In the genomic region with DNA sequence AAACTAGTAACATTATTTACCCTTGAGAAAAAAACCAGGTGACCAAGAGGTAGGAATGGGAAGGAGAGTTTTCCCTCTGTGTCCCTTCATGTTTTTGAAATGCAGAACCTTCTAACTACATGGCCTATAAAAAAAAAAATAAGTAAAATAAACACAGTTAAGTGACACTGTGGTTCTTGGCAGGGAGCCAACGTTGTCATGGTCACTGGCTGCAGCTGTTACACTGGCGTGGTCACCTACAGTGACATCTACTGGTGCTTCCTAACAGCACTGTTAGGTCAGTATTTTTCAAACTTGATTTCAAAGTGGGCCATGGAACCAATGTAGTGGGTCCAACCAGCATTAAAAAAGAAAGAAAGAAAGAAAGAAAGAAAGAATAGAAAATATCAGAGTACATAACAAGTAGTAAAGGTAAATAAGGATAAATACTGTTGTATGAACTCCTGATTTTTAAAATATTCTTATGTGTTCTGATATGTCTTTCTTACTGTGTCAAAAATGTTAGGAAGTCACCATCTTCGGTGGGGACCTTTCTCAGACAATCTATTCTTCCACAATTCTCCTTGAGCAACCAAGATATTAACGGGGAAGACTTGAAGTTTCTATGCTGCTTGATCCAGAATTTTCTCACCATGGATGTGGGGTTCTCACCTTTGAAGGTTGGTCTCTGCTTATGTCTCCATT, we compare ENCODE assay signal across 9 cellular contexts. TPM values are rescaled to one million over a fixed set of nuclear protein-coding genes. Genes with fewer than 3 reads are reported as not detected.
DNase-seq lines count a peak whose midpoint lies in the region; ATAC-seq and TF ChIP-seq lines count a peak whose summit lies in the region.
"Had no signal": no experiment of that assay in that cellular context is flagged by ENCODE, and none has a peak within 500 bp of the region (broad histone marks: within the 10 kb centered on the region; RNA-seq: fewer than 3 reads in every experiment).

No MANE protein-coding gene starts in this region.

- H3K9me3 ChIP-seq in HCT116 (ENCODE audit: control insufficient read depth in 1 of 2, insufficient read depth in 1 of 2, low read depth in 1 of 2, low read length in 2 of 2) (no peaks in the 10 kb centered on the region), MG63 (no peaks in the 10 kb centered on the region), testis (no peaks in the 10 kb centered on the region)

- RAD21 ChIA-PET in HCT116 (lab: Charles Lee; ENCODE audit: low non-redundant PET in 1 of 2, low total read pairs in 2 of 2, uncharacterized antibody in 2 of 2, unreplicated experiment in 2 of 2), result no interaction called here

- peak; percentile 87 for ATAC-seq in HCT116

- no peak overlapping the region for H3K4me2 ChIP-seq in HCT116 (ENCODE audit: low read length)

- no peaks in the 10 kb centered on the region for H3K36me3 Mint-ChIP-seq in activated T-helper 2 cell treated with anti-CD3 and anti-CD28 coated beads, Interferon-gamma antibody, Interleukin-2, Interleukin-4, amounts not matched to agents 10 μg/mL and 5 μg/mL and 100 μg/mL, durations not matched to agents 14 hours and 24 hours and 36 hours (ENCODE audit: low read depth)

- intact Hi-C loops in HCT116 (cut with micrococcal nuclease), result loop anchor here (5.0 kb wide), 1 partner anchor 827 kb away; no protein-coding TSS in a partner anchor
- intact Hi-C loops in activated T-helper 2 cell treated with anti-CD3 and anti-CD28 coated beads, Interferon-gamma antibody, Interleukin-2, Interleukin-4, amounts not matched to agents 10 μg/mL and 5 μg/mL and 100 μg/mL, durations not matched to agents 14 hours and 24 hours and 36 hours (cut with micrococcal nuclease), result no loop called here
- intact Hi-C loops in testis (cut with DNase I; ENCODE audit: low total_unique reads), result no loop called here

- CTCF ChIA-PET in HCT116 (lab: Charles Lee) (interaction anchor here (1.3 kb wide), 1 partner anchor 30 kb away, joined by 3 read pairs; no protein-coding TSS in a partner anchor), RWPE1 (lab: Yijun Ruan, JAX) (interaction anchor here (0.6 to 0.9 kb wide), 8 partner anchors 20 to 915 kb away, joined by 3 to 5 read pairs (median 4); no protein-coding TSS in a partner anchor)

- H3K27ac Mint-ChIP-seq in activated T-helper 2 cell treated with anti-CD3 and anti-CD28 coated beads, Interferon-gamma antibody, Interleukin-2, Interleukin-4, amounts not matched to agents 10 μg/mL and 5 μg/mL and 100 μg/mL, durations not matched to agents 14 hours and 24 hours and 36 hours, result no peak overlapping the region
- H3K27ac Mint-ChIP-seq: stimulated activated naive CD8-positive, alpha-beta T cell treated with anti-CD3 and anti-CD28 coated beads, Interleukin-15, Interleukin-2, amounts not matched to agents 100 ng/mL and 50 ng/mL, for 24 hours had no signal

- H3K9me2 ChIP-seq in HCT116 (ENCODE audit: insufficient read depth), result no peaks in the 10 kb centered on the region

- no peak overlapping the region for H3K4me3 Mint-ChIP-seq in activated T-helper 2 cell treated with anti-CD3 and anti-CD28 coated beads, Interferon-gamma antibody, Interleukin-2, Interleukin-4, amounts not matched to agents 10 μg/mL and 5 μg/mL and 100 μg/mL, durations not matched to agents 14 hours and 24 hours and 36 hours (ENCODE audit: low read depth)
- H3K4me3 Mint-ChIP-seq: stimulated activated naive CD8-positive, alpha-beta T cell treated with anti-CD3 and anti-CD28 coated beads, Interleukin-15, Interleukin-2, amounts not matched to agents 100 ng/mL and 50 ng/mL, for 24 hours had no signal

- H3K27me3 Mint-ChIP-seq in activated T-helper 2 cell treated with anti-CD3 and anti-CD28 coated beads, Interferon-gamma antibody, Interleukin-2, Interleukin-4, amounts not matched to agents 10 μg/mL and 5 μg/mL and 100 μg/mL, durations not matched to agents 14 hours and 24 hours and 36 hours (ENCODE audit: low read depth), result peaks cover 18% of the 10 kb centered on the region

- H3K79me2 ChIP-seq in HCT116 (ENCODE audit: insufficient read depth, low read length), result no peaks in the 10 kb centered on the region

- DNase-seq in GM04504 (ENCODE audit: low read depth) (peak; percentile 85), HCT116 (ENCODE audit: low read depth, low spot score) (peak; percentile 84), MG63 (peak; percentile 96), RWPE1 (ENCODE audit: low spot score) (peak; percentile 92), foreskin fibroblast (peak; percentile 92 to 97), occipital lobe (lab: John Stamatoyannopoulos, UW) (peak; percentile 50), testis (peak; percentile 97)
- peak; percentile 48 for DNase-seq in activated T-helper 2 cell treated with anti-CD3 and anti-CD28 coated beads, Interferon-gamma antibody, Interleukin-2, Interleukin-4, amounts not matched to agents 10 μg/mL and 5 μg/mL and 100 μg/mL, durations not matched to agents 14 hours and 24 hours and 36 hours (ENCODE audit: low spot score)

- H3K4me3 ChIP-seq in HCT116 (replicated peaks in 1 of 2; ENCODE audit: low read depth in 1 of 2, low read length in 2 of 2) (no peak overlapping the region), MG63 (no peak overlapping the region), foreskin fibroblast (ENCODE audit: low read depth in 1 of 2, low read length in 2 of 2) (no peak overlapping the region), testis (no peak overlapping the region)

- H3K9ac ChIP-seq in HCT116 (ENCODE audit: low read length), result no peak overlapping the region

- H3K27ac ChIP-seq in HCT116 (ENCODE audit: low read depth, low read length) (no peak overlapping the region), RWPE1 (no peak overlapping the region), testis (no peak overlapping the region)

- H3K36me3 ChIP-seq in HCT116 (ENCODE audit: control insufficient read depth in 1 of 2, insufficient read depth in 2 of 2, low read length in 2 of 2) (no peaks in the 10 kb centered on the region), MG63 (no peaks in the 10 kb centered on the region), testis (ENCODE audit: low read depth, missing control alignments) (no peaks in the 10 kb centered on the region)

- POLR2A ChIA-PET in HCT116 (lab: Charles Lee), result no interaction called here
- POLR2A ChIA-PET in RWPE1 (lab: Yijun Ruan, JAX; ENCODE audit: low non-redundant PET), result no interaction called here

- 0 out of 4 replicates have a peak, but pooled peaks cover 0 to 4% of the 10 kb centered on the region in 2 experiments for H3K4me1 ChIP-seq in HCT116 (ENCODE audit: control insufficient read depth in 1 of 2, insufficient read depth in 2 of 2, low read length in 2 of 2)
- no peaks in the 10 kb centered on the region for H3K4me1 ChIP-seq in testis

- peak; percentile 47 to 82 (median 82); a peak in 4 of 6 replicates for TF ChIP-seq CTCF in HCT116 (IDR thresholded peaks at IDR 0.05 in 2 of 3, conservative IDR thresholded peaks at IDR 0.05 in 1 of 3; ENCODE audit: borderline replicate concordance in 1 of 3, insufficient read depth in 1 of 3, low read depth in 2 of 3, low read length in 2 of 3)
- peak; percentile 97 for TF ChIP-seq CTCF in RWPE1 (conservative IDR thresholded peaks at IDR 0.05; ENCODE audit: low read depth)
- TF ChIP-seq CTCF in foreskin fibroblast (IDR thresholded peaks at IDR 0.05; ENCODE audit: low read depth, low read length), result peak; percentile 76
- TF ChIP-seq CTCF in testis (IDR thresholded peaks at IDR 0.05), result peak; percentile 50 to 75 (median 61)

- TF ChIP-seq RAD21 in HCT116 (IDR thresholded peaks at IDR 0.05; ENCODE audit: low read depth), result peak; percentile 76

- H3K4me1 Mint-ChIP-seq in activated T-helper 2 cell treated with anti-CD3 and anti-CD28 coated beads, Interferon-gamma antibody, Interleukin-2, Interleukin-4, amounts not matched to agents 10 μg/mL and 5 μg/mL and 100 μg/mL, durations not matched to agents 14 hours and 24 hours and 36 hours (ENCODE audit: low read depth), result peaks cover 4% of the 10 kb centered on the region

- no peaks in the 10 kb centered on the region for H4K20me1 ChIP-seq in HCT116 (ENCODE audit: insufficient read depth)

- H3K9me3 Mint-ChIP-seq in activated T-helper 2 cell treated with anti-CD3 and anti-CD28 coated beads, Interferon-gamma antibody, Interleukin-2, Interleukin-4, amounts not matched to agents 10 μg/mL and 5 μg/mL and 100 μg/mL, durations not matched to agents 14 hours and 24 hours and 36 hours, result no peaks in the 10 kb centered on the region
- H3K9me3 Mint-ChIP-seq: stimulated activated naive CD8-positive, alpha-beta T cell treated with anti-CD3 and anti-CD28 coated beads, Interleukin-15, Interleukin-2, amounts not matched to agents 100 ng/mL and 50 ng/mL, for 24 hours had no signal

- H2AFZ ChIP-seq in HCT116 (ENCODE audit: low read depth, low read length, poor library complexity, severe bottlenecking), result peak overlapping the region; percentile 5

- WGBS in testis, 2 donors, result 46 to 59% methylated on average over 4 of the region's 4 CpGs

- BruUV-seq in HCT116 (replicated peaks; lab: Mats Ljungman, UMichigan), result no TSS peak

- no peaks in the 10 kb centered on the region for H3K27me3 ChIP-seq in HCT116 (ENCODE audit: insufficient read depth, low read length)
- no peaks in the 10 kb centered on the region for H3K27me3 ChIP-seq in MG63
- no peaks in the 10 kb centered on the region for H3K27me3 ChIP-seq in testis

- no peak for TF ChIP-seq POLR2A in HCT116 (IDR thresholded peaks at IDR 0.05; ENCODE audit: borderline replicate concordance, extremely low read depth, insufficient read depth, insufficient read length)
- no peak for TF ChIP-seq POLR2A in testis (IDR thresholded peaks at IDR 0.05)

TF ChIP-seq in HCT116, 20 proteins besides CTCF, POLR2A, EP300 and RAD21:
- 0 out of 2 replicates have a peak, but pooled peaks have one; percentile 25 for TF ChIP-seq CBX3 (IDR thresholded peaks at IDR 0.05; ENCODE audit: low read depth)
- TF ChIP-seq POLR2AphosphoS5 (IDR thresholded peaks at IDR 0.05; ENCODE audit: low read depth, low read length), result peak; percentile 59
- TF ChIP-seq, protein P1, sequence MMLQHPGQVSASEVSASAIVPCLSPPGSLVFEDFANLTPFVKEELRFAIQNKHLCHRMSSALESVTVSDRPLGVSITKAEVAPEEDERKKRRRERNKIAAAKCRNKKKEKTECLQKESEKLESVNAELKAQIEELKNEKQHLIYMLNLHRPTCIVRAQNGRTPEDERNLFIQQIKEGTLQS (IDR thresholded peaks at IDR 0.05), result no peak
- TF ChIP-seq, protein P2, sequence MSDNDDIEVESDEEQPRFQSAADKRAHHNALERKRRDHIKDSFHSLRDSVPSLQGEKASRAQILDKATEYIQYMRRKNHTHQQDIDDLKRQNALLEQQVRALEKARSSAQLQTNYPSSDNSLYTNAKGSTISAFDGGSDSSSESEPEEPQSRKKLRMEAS (IDR thresholded peaks at IDR 0.05), result peak; percentile 6; the same call in 1 of the 2 replicates
- no peak for TF ChIP-seq JUND (IDR thresholded peaks at IDR 0.05)

RNA-seq across cellular contexts. Expression of a gene that starts 59.1 kb away (rescaled TPM):
- total RNA-seq in HCT116 (2021; ENCODE audit: unreplicated experiment) (38.4 TPM), occipital lobe (299 TPM), testis (100 to 1,000 TPM; 105 to 112 TPM)
- 19.9 and 20.1 TPM in 2 replicates for polyA plus RNA-seq in HCT116 (2012)
- 43.8 and 57.7 TPM in 2 replicates for total RNA-seq in MG63 (2014; rRNA removed; shearing (Covaris generic); ENCODE audit: low replicate concordance)
- 52.2 and 52.9 TPM in 2 replicates for total RNA-seq in activated T-helper 2 cell treated with anti-CD3 and anti-CD28 coated beads, Interferon-gamma antibody, Interleukin-2, Interleukin-4, amounts not matched to agents 10 μg/mL and 5 μg/mL and 100 μg/mL, durations not matched to agents 14 hours and 24 hours and 36 hours
- polyA plus RNA-seq in testis (ENCODE audit: insufficient read depth, low read depth, low replicate concordance), result 77.3 TPM
